Comparison of ENCODE assay signal across 14 cellular contexts in the genomic region with DNA sequence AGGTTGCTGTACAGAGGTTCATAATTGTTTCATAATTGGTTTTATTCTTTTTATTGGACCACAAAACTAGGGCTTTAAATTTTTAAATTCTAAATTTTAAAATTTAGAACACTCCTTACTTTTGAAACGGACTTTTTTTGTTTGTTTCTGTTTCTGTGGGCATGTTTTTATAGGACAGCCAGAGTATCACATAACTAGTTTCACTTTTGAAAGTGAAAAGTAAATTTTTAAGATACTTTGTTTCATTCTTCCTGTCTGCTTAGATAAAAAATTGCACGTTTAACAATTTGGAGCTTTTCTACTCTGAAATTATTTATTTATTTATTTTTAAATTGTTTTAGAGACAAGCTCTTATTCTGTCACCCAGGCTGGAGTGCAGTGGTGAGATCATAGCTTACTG. TPM values are rescaled to one million over a fixed set of nuclear protein-coding genes. Genes with fewer than 3 reads are reported as not detected.
DNase-seq lines count a peak whose midpoint lies in the region; ATAC-seq and TF ChIP-seq lines count a peak whose summit lies in the region.
"Had no signal": no experiment of that assay in that cellular context is flagged by ENCODE, and none has a peak within 500 bp of the region (broad histone marks: within the 10 kb centered on the region; RNA-seq: fewer than 3 reads in every experiment).

No MANE protein-coding gene starts in this region.

- peak overlapping the region; percentile 14 for H3K4me3 Mint-ChIP-seq in stimulated activated naive CD8-positive, alpha-beta T cell treated with anti-CD3 and anti-CD28 coated beads, Interleukin-15, Interleukin-2, amounts not matched to agents 100 ng/mL and 50 ng/mL, for 24 hours
- peak overlapping the region in 1 of 2 donors; percentile 71 for H3K4me3 Mint-ChIP-seq in stimulated activated naive CD8-positive, alpha-beta T cell treated with anti-CD3 and anti-CD28 coated beads, Interleukin-15, amount 100 ng/mL, for 72 hours
- peak overlapping the region; percentile 40 for H3K4me3 Mint-ChIP-seq in activated CD8-positive, alpha-beta T cell treated with anti-CD3 and anti-CD28 coated beads for 36 hours
- H3K4me3 Mint-ChIP-seq in immature natural killer cell: peak overlapping the region; percentile 63 to 78 (median 71)

- POLR2A ChIA-PET in activated CD8-positive, alpha-beta T cell treated with anti-CD3 and anti-CD28 coated beads for 36 hours (lab: Charles Lee): interaction anchor here (2.0 to 2.1 kb wide), 2 partner anchors 8 to 22 kb away, joined by 5 to 7 read pairs; no protein-coding TSS in a partner anchor

- H3K36me3 Mint-ChIP-seq in stimulated activated naive CD8-positive, alpha-beta T cell treated with anti-CD3 and anti-CD28 coated beads, Interleukin-15, Interleukin-2, amounts not matched to agents 100 ng/mL and 50 ng/mL, for 24 hours (ENCODE audit: low read depth): peaks cover 91% of the 10 kb centered on the region
- peaks cover 88% of the 10 kb centered on the region for H3K36me3 Mint-ChIP-seq in activated CD8-positive, alpha-beta T cell treated with anti-CD3 and anti-CD28 coated beads for 36 hours (ENCODE audit: low read depth)
- peaks cover 37 to 68% (median 38%) of the 10 kb centered on the region in 3 donors for H3K36me3 Mint-ChIP-seq in immature natural killer cell

- TF ChIP-seq CTCF in activated CD8-positive, alpha-beta T cell treated with anti-CD3 and anti-CD28 coated beads for 36 hours (IDR thresholded peaks at IDR 0.05): no peak

- H3K27ac Mint-ChIP-seq in stimulated activated naive CD8-positive, alpha-beta T cell treated with anti-CD3 and anti-CD28 coated beads, Interleukin-15, Interleukin-2, amounts not matched to agents 100 ng/mL and 50 ng/mL, for 24 hours: no peak overlapping the region
- H3K27ac Mint-ChIP-seq in stimulated activated naive CD8-positive, alpha-beta T cell treated with anti-CD3 and anti-CD28 coated beads, Interleukin-15, amount 100 ng/mL, for 72 hours: peak overlapping the region in 1 of 2 donors; percentile 86
- H3K27ac Mint-ChIP-seq in activated CD8-positive, alpha-beta T cell treated with anti-CD3 and anti-CD28 coated beads for 36 hours: peak overlapping the region; percentile 59
- H3K27ac Mint-ChIP-seq in immature natural killer cell: peak overlapping the region; percentile 80 to 93 (median 90)

- CTCF ChIA-PET in activated CD8-positive, alpha-beta T cell treated with anti-CD3 and anti-CD28 coated beads for 36 hours (lab: Charles Lee): interaction anchor here (0.7 to 2.2 kb wide), 7 partner anchors 10 to 261 kb away, joined by 3 to 7 read pairs (median 3); no protein-coding TSS in a partner anchor

- H3K9me3 Mint-ChIP-seq in stimulated activated naive CD8-positive, alpha-beta T cell treated with anti-CD3 and anti-CD28 coated beads, Interleukin-15, Interleukin-2, amounts not matched to agents 100 ng/mL and 50 ng/mL, for 24 hours: no peaks in the 10 kb centered on the region
- peaks cover 0 to 10% of the 10 kb centered on the region in 2 donors for H3K9me3 Mint-ChIP-seq in stimulated activated naive CD8-positive, alpha-beta T cell treated with anti-CD3 and anti-CD28 coated beads, Interleukin-15, amount 100 ng/mL, for 72 hours
- H3K9me3 Mint-ChIP-seq in activated CD8-positive, alpha-beta T cell treated with anti-CD3 and anti-CD28 coated beads for 36 hours: peaks cover 10% of the 10 kb centered on the region
- H3K9me3 Mint-ChIP-seq in immature natural killer cell: no peaks in the 10 kb centered on the region

- intact Hi-C loops in activated CD8-positive, alpha-beta T cell treated with anti-CD3 and anti-CD28 coated beads for 36 hours (cut with micrococcal nuclease): no loop called here

- ATAC-seq in stimulated activated naive CD8-positive, alpha-beta T cell treated with anti-CD3 and anti-CD28 coated beads, Interleukin-15, amount 100 ng/mL, for 72 hours: no peak
- ATAC-seq in activated CD8-positive, alpha-beta T cell treated with anti-CD3 and anti-CD28 coated beads for 36 hours: peak; percentile 14
- ATAC-seq: activated CD4-positive, CD25-positive, alpha-beta regulatory T cell treated with anti-CD3 and anti-CD28 coated beads, Interleukin-2, amount 50 U/mL, for 24 hours; left colon had no signal

- DNase-seq in stimulated activated naive CD8-positive, alpha-beta T cell treated with anti-CD3 and anti-CD28 coated beads, Interleukin-15, amount 100 ng/mL, for 72 hours: no peak
- DNase-seq in activated CD8-positive, alpha-beta T cell treated with anti-CD3 and anti-CD28 coated beads for 36 hours: no peak
- DNase-seq in immature natural killer cell: peak; percentile 24 to 31 (median 29)
- DNase-seq in AG08395 (ENCODE audit: low spot score): no peak
- DNase-seq in activated effector memory CD4-positive, alpha-beta T cell treated with Interleukin-2 at 50 U/mL for 16 hours: no peak
- no peak for DNase-seq in Kasumi-1 (lab: John Stamatoyannopoulos, UW)
- DNase-seq in nucleus accumbens (lab: John Stamatoyannopoulos, UW): no peak
- DNase-seq: effector CD4-positive, alpha-beta T cell; left colon; NCI-H1105; RPMI8226; stimulated activated naive CD4-positive, alpha-beta T cell treated with Interleukin-2 at 50 U/mL for 16 hours had no signal

- peaks cover 37% of the 10 kb centered on the region for H3K4me1 Mint-ChIP-seq in stimulated activated naive CD8-positive, alpha-beta T cell treated with anti-CD3 and anti-CD28 coated beads, Interleukin-15, Interleukin-2, amounts not matched to agents 100 ng/mL and 50 ng/mL, for 24 hours (ENCODE audit: low read depth)
- peaks cover 53% of the 10 kb centered on the region for H3K4me1 Mint-ChIP-seq in stimulated activated naive CD8-positive, alpha-beta T cell treated with anti-CD3 and anti-CD28 coated beads, Interleukin-15, amount 100 ng/mL, for 72 hours
- peaks cover 59% of the 10 kb centered on the region for H3K4me1 Mint-ChIP-seq in activated CD8-positive, alpha-beta T cell treated with anti-CD3 and anti-CD28 coated beads for 36 hours (ENCODE audit: low read depth)
- peaks cover 44 to 60% of the 10 kb centered on the region in 2 donors for H3K4me1 Mint-ChIP-seq in immature natural killer cell

- no peaks in the 10 kb centered on the region for H3K27me3 Mint-ChIP-seq in stimulated activated naive CD8-positive, alpha-beta T cell treated with anti-CD3 and anti-CD28 coated beads, Interleukin-15, Interleukin-2, amounts not matched to agents 100 ng/mL and 50 ng/mL, for 24 hours
- H3K27me3 Mint-ChIP-seq in stimulated activated naive CD8-positive, alpha-beta T cell treated with anti-CD3 and anti-CD28 coated beads, Interleukin-15, amount 100 ng/mL, for 72 hours: no peaks in the 10 kb centered on the region
- H3K27me3 Mint-ChIP-seq in activated CD8-positive, alpha-beta T cell treated with anti-CD3 and anti-CD28 coated beads for 36 hours: no peaks in the 10 kb centered on the region
- no peaks in the 10 kb centered on the region for H3K27me3 Mint-ChIP-seq in immature natural killer cell (ENCODE audit: low read depth in 3 of 3)

RNA-seq across cellular contexts. Expression of a gene that starts 29.7 kb away (rescaled TPM):
- 10 to 100 TPM; 89.6 to 94.8 TPM for total RNA-seq in activated CD8-positive, alpha-beta T cell treated with anti-CD3 and anti-CD28 coated beads for 36 hours
- 10 to 100 TPM in 1 of 3 donors, 1 to 10 TPM in 2; 4.6 to 22.6 (median 8.3) TPM for polyA plus RNA-seq in immature natural killer cell

RNA-seq across cellular contexts. Expression of a gene that starts 51.3 kb away (rescaled TPM):
- total RNA-seq in activated CD8-positive, alpha-beta T cell treated with anti-CD3 and anti-CD28 coated beads for 36 hours: 10 to 100 TPM; 26.6 to 28.9 TPM
- 1 to 10 TPM in 2 of 3 donors, not detected in 1; 1.4 to 2.3 TPM for polyA plus RNA-seq in immature natural killer cell

Comparison
In these comparisons a context has a peak if more than half of its experiments do, and no peak if none do; other contexts are left out.
1. DNase-seq: peak in immature natural killer cell (3 of 3); none in stimulated activated naive CD8-positive, alpha-beta T cell treated with anti-CD3 and anti-CD28 coated beads, Interleukin-15, amount 100 ng/mL, for 72 hours (0 of 2), activated CD8-positive, alpha-beta T cell treated with anti-CD3 and anti-CD28 coated beads for 36 hours (single experiment), AG08395 (single experiment), activated effector memory CD4-positive, alpha-beta T cell treated with Interleukin-2 at 50 U/mL for 16 hours (single experiment), Kasumi-1 (0 of 2) and nucleus accumbens (0 of 56).